In the genomic region with DNA sequence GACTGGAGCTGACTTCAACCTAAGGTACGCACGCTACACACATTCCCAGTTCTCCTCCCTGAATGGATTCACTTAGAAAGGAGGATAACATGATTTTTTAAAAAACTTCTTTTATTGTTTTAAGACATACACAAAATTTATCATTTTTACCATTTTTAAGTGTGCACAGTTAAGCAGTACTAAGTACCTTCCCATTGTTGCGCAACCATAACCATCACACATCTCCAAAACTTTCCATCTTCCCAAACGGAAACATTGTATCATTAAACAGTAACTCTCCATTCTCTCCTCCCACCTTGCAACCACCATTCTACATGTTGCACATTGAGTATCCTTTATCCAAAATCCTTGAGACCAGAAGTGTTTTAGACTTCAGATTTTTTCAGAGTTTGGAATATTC, we compare ENCODE assay signal across 1 cellular context.
TF ChIP-seq lines count a peak whose summit lies in the region.

No MANE protein-coding gene starts in this region.

TF ChIP-seq in K562, 482 proteins besides CTCF, POLR2A, EP300 and RAD21 (continued from another document):
- TF ChIP-seq IRF9 (tag; IDR thresholded peaks at IDR 0.05): peak; percentile 24; the same call in 1 of the 2 replicates
